11 cellular contexts compared by ENCODE assay signal in genomic region chr16:81405702-81406113, GRCh38. TPM values are rescaled to one million over a fixed set of nuclear protein-coding genes. Genes with fewer than 3 reads are reported as not detected.
DNase-seq lines count a peak whose midpoint lies in the region; ATAC-seq and TF ChIP-seq lines count a peak whose summit lies in the region.
"Had no signal": no experiment of that assay in that cellular context is flagged by ENCODE, and none has a peak within 500 bp of the region (broad histone marks: within the 10 kb centered on the region; RNA-seq: fewer than 3 reads in every experiment).

No MANE protein-coding gene starts in this region.

- ATAC-seq in stimulated activated effector memory CD8-positive, alpha-beta T cell treated with anti-CD3 and anti-CD28 coated beads, Interleukin-12 subunit alpha, Interleukin-12 subunit beta, amount 100 ng/mL, for 72 hours: no peak
- ATAC-seq in GM18505 (IDR thresholded peaks at IDR 0.05; ENCODE audit: unreplicated experiment) (no peak), GM18498 (IDR thresholded peaks at IDR 0.05; ENCODE audit: unreplicated experiment) (no peak)

- TF ChIP-seq RAD21 in SK-N-SH (IDR thresholded peaks at IDR 0.05; ENCODE audit: low read length): no peak

- no peak overlapping the region for H3K4me3 Mint-ChIP-seq in stimulated activated effector memory CD8-positive, alpha-beta T cell treated with anti-CD3 and anti-CD28 coated beads, Interleukin-12 subunit alpha, Interleukin-12 subunit beta, amount 100 ng/mL, for 72 hours
- H3K4me3 Mint-ChIP-seq: memory B cell had no signal

- 0 out of 2 replicates have a peak overlapping the region, but pooled peaks have one; percentile 4 for H3K4me2 ChIP-seq in SK-N-SH

- H3K36me3 ChIP-seq in H7 (replicated peaks; ENCODE audit: control insufficient read depth, insufficient read depth, low read length) (no peaks in the 10 kb centered on the region), SK-N-SH (replicated peaks in 1 of 2; ENCODE audit: control insufficient read depth in 1 of 2, insufficient read depth in 2 of 2, low read length in 1 of 2) (no peaks in the 10 kb centered on the region)
- H3K36me3 ChIP-seq: HAP-1 had no signal

- POLR2A ChIA-PET in SK-N-SH (lab: Yijun Ruan, JAX): no interaction called here

- peak in 1 of 2 experiments; percentile 53; a peak in 1 of 4 replicates for TF ChIP-seq EP300 in SK-N-SH (IDR thresholded peaks at IDR 0.05; ENCODE audit: borderline replicate concordance in 1 of 2, low read depth in 1 of 2, low read length in 1 of 2)

- CTCF ChIA-PET in SK-N-SH (lab: Yijun Ruan, JAX): interaction anchor here (1.0 kb wide), 1 partner anchor 195 kb away, joined by 3 read pairs; no protein-coding TSS in a partner anchor

- 19% methylated on average over 11 of the region's 11 CpGs for WGBS in SK-N-SH (ENCODE audit: low lambda C conversion rate)

- no peaks in the 10 kb centered on the region for H3K9me3 Mint-ChIP-seq in stimulated activated effector memory CD8-positive, alpha-beta T cell treated with anti-CD3 and anti-CD28 coated beads, Interleukin-12 subunit alpha, Interleukin-12 subunit beta, amount 100 ng/mL, for 72 hours
- H3K9me3 Mint-ChIP-seq: memory B cell had no signal

- H3K4me1 Mint-ChIP-seq in stimulated activated effector memory CD8-positive, alpha-beta T cell treated with anti-CD3 and anti-CD28 coated beads, Interleukin-12 subunit alpha, Interleukin-12 subunit beta, amount 100 ng/mL, for 72 hours: peaks cover 5% of the 10 kb centered on the region

- H3K4me3 ChIP-seq in H7 (ENCODE audit: insufficient read depth, low read depth, low read length) (no peak overlapping the region), SK-N-SH (ENCODE audit: low read depth in 2 of 2, low read length in 1 of 2) (no peak overlapping the region), fibroblast of the aortic adventitia (ENCODE audit: low read depth, low read length) (no peak overlapping the region)
- H3K4me3 ChIP-seq: HAP-1 had no signal

- H3K27me3 ChIP-seq in H7 (ENCODE audit: control insufficient read depth, insufficient read depth, low read length): no peaks in the 10 kb centered on the region
- H3K27me3 ChIP-seq in SK-N-SH (ENCODE audit: insufficient read depth): no peaks in the 10 kb centered on the region

- no peaks in the 10 kb centered on the region for H3K36me3 Mint-ChIP-seq in stimulated activated effector memory CD8-positive, alpha-beta T cell treated with anti-CD3 and anti-CD28 coated beads, Interleukin-12 subunit alpha, Interleukin-12 subunit beta, amount 100 ng/mL, for 72 hours
- H3K36me3 Mint-ChIP-seq: memory B cell had no signal

- peak overlapping the region in 1 of 2 experiments; percentile 64; a peak in 2 of 4 replicates for H3K27ac ChIP-seq in SK-N-SH (ENCODE audit: low read depth in 2 of 2, low read length in 1 of 2)

- H3K4me1 ChIP-seq in SK-N-SH (ENCODE audit: control insufficient read depth in 1 of 2, insufficient read depth in 2 of 2, low read depth in 1 of 2, low read length in 1 of 2): peaks cover 0 to 2% of the 10 kb centered on the region in 2 experiments; a peak in 1 of 4 replicates

- no peaks in the 10 kb centered on the region for H3K79me2 ChIP-seq in SK-N-SH (ENCODE audit: insufficient read depth)

- TF ChIP-seq CTCF in SK-N-SH (IDR thresholded peaks at IDR 0.05): peak; percentile 21; the same call in 1 of the 2 replicates
- peak; percentile 22 for TF ChIP-seq CTCF in fibroblast of the aortic adventitia (IDR thresholded peaks at IDR 0.05; ENCODE audit: insufficient read depth, low read length)

- TF ChIP-seq POLR2A in GM18505 (IDR thresholded peaks at IDR 0.05; ENCODE audit: borderline replicate concordance, extremely low read depth, insufficient read depth, insufficient read length): no peak

- no peaks in the 10 kb centered on the region for H4K20me1 ChIP-seq in SK-N-SH (ENCODE audit: insufficient read depth)

- no peak overlapping the region; the same call in 1 of the 2 replicates for H3K9ac ChIP-seq in SK-N-SH

- DNase-seq in H7 (peak; percentile 77), SK-N-SH (no peak), fibroblast of the aortic adventitia (ENCODE audit: low read depth) (peak; percentile 92), renal cortical epithelial cell (ENCODE audit: low read depth) (peak; percentile 98), T-helper 2 cell (no peak)
- DNase-seq in stimulated activated effector memory CD8-positive, alpha-beta T cell treated with anti-CD3 and anti-CD28 coated beads, Interleukin-12 subunit alpha, Interleukin-12 subunit beta, amount 100 ng/mL, for 72 hours (ENCODE audit: low spot score in 2 of 2): no peak
- DNase-seq: NCI-H1417 had no signal

- no peaks in the 10 kb centered on the region for H3K9me2 ChIP-seq in SK-N-SH

- 0 out of 2 replicates have a peak overlapping the region, but pooled peaks have one; percentile 48 for H2AFZ ChIP-seq in SK-N-SH (ENCODE audit: low read depth)

- peaks cover 16% of the 10 kb centered on the region for H3F3A ChIP-seq in SK-N-SH (replicated peaks; ENCODE audit: insufficient read depth)

- no peak overlapping the region for H3K27ac Mint-ChIP-seq in stimulated activated effector memory CD8-positive, alpha-beta T cell treated with anti-CD3 and anti-CD28 coated beads, Interleukin-12 subunit alpha, Interleukin-12 subunit beta, amount 100 ng/mL, for 72 hours
- H3K27ac Mint-ChIP-seq: memory B cell had no signal

- no peaks in the 10 kb centered on the region for H3K9me3 ChIP-seq in SK-N-SH
- H3K9me3 ChIP-seq: HAP-1 had no signal

TF ChIP-seq in SK-N-SH, 30 proteins besides CTCF, POLR2A, EP300 and RAD21 (continues in another document):
- peak; percentile 94 for TF ChIP-seq JUND (IDR thresholded peaks at IDR 0.05)
- no peak for TF ChIP-seq USF1 (IDR thresholded peaks at IDR 0.05; ENCODE audit: borderline replicate concordance, low read depth)
- TF ChIP-seq REST (IDR thresholded peaks at IDR 0.05; ENCODE audit: low read depth, low read length): no peak
- no peak for TF ChIP-seq POLR2AphosphoS5 (IDR thresholded peaks at IDR 0.05; ENCODE audit: low read depth, low read length)
- peak; percentile 89 for TF ChIP-seq TEAD4 (IDR thresholded peaks at IDR 0.05; ENCODE audit: borderline replicate concordance, insufficient read depth)
- peak; percentile 95 for TF ChIP-seq FOSL2 (IDR thresholded peaks at IDR 0.05; ENCODE audit: borderline replicate concordance, low read depth)
- TF ChIP-seq FOXM1 (IDR thresholded peaks at IDR 0.05; ENCODE audit: low read depth): no peak
- TF ChIP-seq IRF3 (IDR thresholded peaks at IDR 0.05; ENCODE audit: low read depth, low read length): no peak
- TF ChIP-seq YY1 (IDR thresholded peaks at IDR 0.05; ENCODE audit: low read depth): no peak
- no peak for TF ChIP-seq NRF1 (IDR thresholded peaks at IDR 0.05; ENCODE audit: low read depth, low read length)
- no peak for TF ChIP-seq RFX5 (IDR thresholded peaks at IDR 0.05; ENCODE audit: low read length)
- TF ChIP-seq FOXJ3 (CRISPR knock-in tag; IDR thresholded peaks at IDR 0.05): no peak
- no peak for TF ChIP-seq SMC3 (IDR thresholded peaks at IDR 0.05; ENCODE audit: low read depth, low read length)
- TF ChIP-seq ELF1 (IDR thresholded peaks at IDR 0.05): no peak
- no peak for TF ChIP-seq EZH2phosphoT487 (IDR thresholded peaks at IDR 0.05; ENCODE audit: borderline replicate concordance, low read depth)
- no peak for TF ChIP-seq CHD2 (IDR thresholded peaks at IDR 0.05; ENCODE audit: low read length, partially characterized antibody)

RNA-seq across cellular contexts. Expression of gene CMIP, which starts 38.9 kb away (rescaled TPM):
- total RNA-seq in H7 (2014; rRNA removed; shearing (Covaris generic)): 13.1 and 19.2 TPM in 2 replicates
- polyA plus RNA-seq in SK-N-SH (2012; rRNA removed): 2.4 and 5.4 TPM in 2 replicates
- 3.9 and 6.2 TPM in 2 replicates for polyA plus RNA-seq in SK-N-SH (2012; cell fraction: cytosol; rRNA removed)
- 9.8 and 13.9 TPM in 2 replicates for polyA plus RNA-seq in SK-N-SH (2012; cell fraction: nucleus; rRNA removed)
- 12.3 and 15.7 TPM in 2 replicates for total RNA-seq in fibroblast of the aortic adventitia (ENCODE audit: low replicate concordance)
- total RNA-seq in renal cortical epithelial cell: 8.3 and 61.0 TPM in 2 replicates

Comparison
In these comparisons a context has a peak if more than half of its experiments do, and no peak if none do; other contexts are left out.
1. DNase-seq: peak in H7 (single experiment), fibroblast of the aortic adventitia (single experiment) and renal cortical epithelial cell (single experiment); none in SK-N-SH (single experiment), stimulated activated effector memory CD8-positive, alpha-beta T cell treated with anti-CD3 and anti-CD28 coated beads, Interleukin-12 subunit alpha, Interleukin-12 subunit beta, amount 100 ng/mL, for 72 hours (0 of 2) and T-helper 2 cell (0 of 5).